In the genomic region with DNA sequence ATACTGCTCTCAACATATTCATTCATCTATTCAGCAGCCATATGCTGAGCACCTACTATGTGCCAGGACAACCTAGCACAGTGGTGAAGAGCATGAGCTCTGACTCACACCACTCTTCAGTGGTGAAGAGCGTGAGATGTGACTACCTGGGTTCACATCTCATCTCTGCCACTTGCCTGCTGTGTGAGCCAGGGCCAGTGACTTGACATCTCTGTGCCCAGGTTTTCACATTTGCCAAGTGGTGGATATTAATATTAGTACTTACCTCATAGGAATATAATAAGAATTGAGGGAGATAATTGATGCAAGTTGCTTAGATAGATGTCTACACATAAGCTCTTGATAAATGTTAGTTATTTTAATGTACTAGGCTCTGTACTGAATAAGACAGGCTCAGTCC, we compare ENCODE assay signal across 31 cellular contexts.
DNase-seq lines count a peak whose midpoint lies in the region; ATAC-seq, FAIRE-seq and TF ChIP-seq lines count a peak whose summit lies in the region.
"Had no signal": no experiment of that assay in that cellular context is flagged by ENCODE, and none has a peak within 500 bp of the region (broad histone marks: within the 10 kb centered on the region; RNA-seq: fewer than 3 reads in every experiment).

No MANE protein-coding gene starts in this region.

- H3K79me2 ChIP-seq in HepG2 (ENCODE audit: insufficient read depth, low read length) (no peaks in the 10 kb centered on the region), K562 (ENCODE audit: control insufficient read depth, insufficient read depth, low read length) (no peaks in the 10 kb centered on the region)

- DNase-seq in HepG2 (ENCODE audit: low spot score): no peak
- no peak for DNase-seq in right lobe of liver
- no peak for DNase-seq in K562 (ENCODE audit: extremely low read depth in 1 of 4, low spot score in 3 of 4)
- no peak for DNase-seq in NCI-H1930 (lab: John Stamatoyannopoulos, UW)
- DNase-seq: 8988T; ACHN; AML-193; BE2C; C1 segment of cervical spinal cord; Caco-2; Calu3; CD4-positive, alpha-beta memory T cell; CD4-positive, alpha-beta T cell; CD4-positive, CD25-positive, alpha-beta regulatory T cell; CD8-positive, alpha-beta memory T cell; CD8-positive, alpha-beta T cell; COR-L47; DMS 273 treated with DMSO at 0.1 percent for 48 hours; DMS153; DMS53; DMS79; DMS79 treated with DMSO at 0.1 percent for 48 hours; DND-41; EL had no signal

- no peaks in the 10 kb centered on the region for H3K9me1 ChIP-seq in K562 (ENCODE audit: control insufficient read depth, insufficient read depth, low read length)

- no peak overlapping the region for H3K4me3 ChIP-seq in HepG2 (replicated peaks in 1 of 3; ENCODE audit: insufficient read depth in 1 of 3, low read depth in 2 of 3, low read length in 3 of 3)
- no peak overlapping the region for H3K4me3 ChIP-seq in right lobe of liver
- H3K4me3 ChIP-seq in K562: no peak overlapping the region
- H3K4me3 ChIP-seq: A549; BLaER1; BLaER1 treated with 17β-estradiol and CSF1 and Interleukin-3, amounts not matched to agents 10 nM and 100 nM had no signal

- H4K20me1 ChIP-seq in HepG2 (ENCODE audit: insufficient read depth, low read length) (no peaks in the 10 kb centered on the region), K562 (replicated peaks; ENCODE audit: control insufficient read depth, insufficient read depth, low read length) (no peaks in the 10 kb centered on the region)
- H4K20me1 ChIP-seq: BLaER1; BLaER1 treated with 17β-estradiol and CSF1 and Interleukin-3, amounts not matched to agents 10 nM and 100 nM had no signal

- CTCF ChIA-PET in HepG2 (lab: Yijun Ruan, JAX; ENCODE audit: low intra/inter-chr PET ratio, low total read pairs): no interaction called here
- CTCF ChIA-PET in K562 (lab: Yijun Ruan, JAX; ENCODE audit: low intra/inter-chr PET ratio): no interaction called here

- H3K36me3 ChIP-seq in HepG2 (replicated peaks in 1 of 2; ENCODE audit: control insufficient read depth in 1 of 2, insufficient read depth in 2 of 2, low read length in 2 of 2): no peaks in the 10 kb centered on the region
- no peaks in the 10 kb centered on the region for H3K36me3 ChIP-seq in right lobe of liver
- H3K36me3 ChIP-seq in K562 (ENCODE audit: control insufficient read depth, insufficient read depth, low read length): no peaks in the 10 kb centered on the region
- H3K36me3 ChIP-seq: BE2C, BLaER1 had no signal

- H3K9me3 ChIP-seq in HepG2 (ENCODE audit: low read length): peaks cover 26% of the 10 kb centered on the region
- H3K9me3 ChIP-seq in right lobe of liver: no peaks in the 10 kb centered on the region
- H3K9me3 ChIP-seq in K562 (replicated peaks; ENCODE audit: control insufficient read depth, insufficient read depth, low read depth, low read length): no peaks in the 10 kb centered on the region; the same call in 1 of the 2 replicates
- H3K9me3 ChIP-seq: A549, BE2C, Caco-2 had no signal

- H3K9ac ChIP-seq in HepG2 (ENCODE audit: insufficient read depth, low read depth, low read length): no peak overlapping the region
- no peak overlapping the region for H3K9ac ChIP-seq in K562 (ENCODE audit: insufficient read depth in 1 of 2, low read depth in 2 of 2, low read length in 2 of 2)
- H3K9ac ChIP-seq: BLaER1; BLaER1 treated with 17β-estradiol and CSF1 and Interleukin-3, amounts not matched to agents 10 nM and 100 nM had no signal

- no peak for ATAC-seq in HepG2
- no peak for ATAC-seq in right lobe of liver
- no peak for ATAC-seq in K562
- ATAC-seq: A549; CD8-positive, alpha-beta T cell had no signal

- no peak overlapping the region for H3K27ac ChIP-seq in HepG2 (ENCODE audit: extremely low read length, insufficient read depth, low read length)
- H3K27ac ChIP-seq in right lobe of liver: no peak overlapping the region
- no peak overlapping the region for H3K27ac ChIP-seq in K562 (ENCODE audit: extremely low read depth, low read depth, low read length)
- H3K27ac ChIP-seq: 22Rv1; A549; BLaER1; BLaER1 treated with 17β-estradiol and CSF1 and Interleukin-3, amounts not matched to agents 10 nM and 100 nM; C4-2B had no signal

- intact Hi-C loops in HepG2 (cut with micrococcal nuclease; ENCODE audit: unreplicated experiment): no loop called here
- intact Hi-C loops in right lobe of liver (cut with DNase I): no loop called here
- intact Hi-C loops in K562 (cut with micrococcal nuclease): no loop called here

- TF ChIP-seq EP300 in HepG2 (IDR thresholded peaks at IDR 0.05; ENCODE audit: low read depth in 2 of 2, low read length in 2 of 2) (no peak), HepG2 (CRISPR knock-in tag; IDR thresholded peaks at IDR 0.05; ENCODE audit: borderline replicate concordance) (no peak), K562 (IDR thresholded peaks at IDR 0.05; ENCODE audit: low read length) (no peak)

- H3K27me3 ChIP-seq in HepG2 (ENCODE audit: control insufficient read depth in 1 of 2, insufficient read depth in 2 of 2, low read length in 2 of 2) (no peaks in the 10 kb centered on the region), right lobe of liver (no peaks in the 10 kb centered on the region), K562 (ENCODE audit: control insufficient read depth in 2 of 2, insufficient read depth in 2 of 2, low read length in 2 of 2) (no peaks in the 10 kb centered on the region)
- H3K27me3 ChIP-seq: BE2C; BLaER1; BLaER1 treated with 17β-estradiol and CSF1 and Interleukin-3, amounts not matched to agents 10 nM and 100 nM had no signal

- no peak for TF ChIP-seq CTCF in HepG2 (CRISPR knock-in tag; IDR thresholded peaks at IDR 0.05)
- TF ChIP-seq CTCF in right lobe of liver (IDR thresholded peaks at IDR 0.05): no peak
- no peak for TF ChIP-seq CTCF in K562 (IDR thresholded peaks at IDR 0.05 in 2 of 3, conservative IDR thresholded peaks at IDR 0.05 in 1 of 3; ENCODE audit: insufficient read depth in 2 of 3, low read depth in 1 of 3, low read length in 3 of 3)

- FAIRE-seq in HepG2 (lab: Jason Lieb, UNC): no peak
- no peak for FAIRE-seq in K562 (lab: Jason Lieb, UNC)
- FAIRE-seq: A204.1, A549, D721Med had no signal

- no TSS peak for BruUV-seq in HepG2 (replicated peaks; lab: Mats Ljungman, UMichigan)
- BruUV-seq in K562 (replicated peaks; lab: Mats Ljungman, UMichigan): no TSS peak

- in situ Hi-C loops in HepG2 (cut with HindIII; ENCODE audit: extremely low pct_ligation_motif_present, low pct_unique_long_range_greater_than_20kb) (no loop called here), K562 (cut with MboI) (no loop called here)

- TF ChIP-seq POLR2A in HepG2 (IDR thresholded peaks at IDR 0.05; ENCODE audit: insufficient read depth in 1 of 2, low read depth in 2 of 2, low read length in 2 of 2) (no peak), right lobe of liver (IDR thresholded peaks at IDR 0.05) (no peak), K562 (conservative IDR thresholded peaks at IDR 0.05) (no peak)

- POLR2A ChIA-PET in HepG2 (lab: Yijun Ruan, JAX): no interaction called here
- POLR2A ChIA-PET in K562 (lab: Yijun Ruan, JAX): interaction anchor here (0.5 kb wide), 1 partner anchor 14 kb away, joined by 3 read pairs; no protein-coding TSS in a partner anchor

- 0% methylated on average over 1 of the region's 1 CpG for WGBS in HepG2 (ENCODE audit: low lambda C conversion rate)
- no CpG with 5 or more reads among the region's 1 CpG for WGBS in right lobe of liver (ENCODE audit: insufficient coverage, low coverage, low lambda C conversion rate, missing lambda C conversion rate)
- WGBS in K562 (ENCODE audit: insufficient coverage, low coverage, missing lambda C conversion rate): 0% methylated on average over 1 of the region's 1 CpG

- H3K4me2 ChIP-seq in HepG2 (ENCODE audit: low read depth, low read length): no peak overlapping the region
- no peak overlapping the region for H3K4me2 ChIP-seq in K562 (ENCODE audit: insufficient read depth, low read length)
- H3K4me2 ChIP-seq: A549; BLaER1; BLaER1 treated with 17β-estradiol and CSF1 and Interleukin-3, amounts not matched to agents 10 nM and 100 nM had no signal

- H3K4me1 ChIP-seq in HepG2 (ENCODE audit: insufficient read depth, low read length) (no peaks in the 10 kb centered on the region), right lobe of liver (no peaks in the 10 kb centered on the region), K562 (replicated peaks in 1 of 2; ENCODE audit: control insufficient read depth in 2 of 2, insufficient read depth in 2 of 2, low read length in 2 of 2) (no peaks in the 10 kb centered on the region)
- H3K4me1 ChIP-seq: A549, BE2C, Caco-2 had no signal

- H2AFZ ChIP-seq in HepG2 (ENCODE audit: low read length): no peak overlapping the region
- H2AFZ ChIP-seq in K562 (ENCODE audit: low read depth, low read length): no peak overlapping the region

- TF ChIP-seq RAD21 in HepG2 (CRISPR knock-in tag; IDR thresholded peaks at IDR 0.05) (no peak), K562 (CRISPR knock-in tag; conservative IDR thresholded peaks at IDR 0.05 in 1 of 2, IDR thresholded peaks at IDR 0.05 in 1 of 2) (no peak)

TF ChIP-seq in HepG2, 621 proteins besides CTCF, POLR2A, EP300 and RAD21:
- no peak for TF ChIP-seq HDAC6 (IDR thresholded peaks at IDR 0.05; ENCODE audit: low read depth, low read length)
- TF ChIP-seq PCBP1 (IDR thresholded peaks at IDR 0.05; ENCODE audit: borderline replicate concordance, low read depth, low read length): no peak
- TF ChIP-seq ZNF768 (CRISPR knock-in tag; IDR thresholded peaks at IDR 0.05): peak; percentile 61; the same call in 1 of the 2 replicates
TF ChIP-seq in HepG2: peak in this region for 1.

TF ChIP-seq in K562, 482 proteins besides CTCF, POLR2A, EP300 and RAD21:
- 0 out of 2 replicates have a peak, but pooled peaks have one; percentile 60 for TF ChIP-seq ZKSCAN1 (IDR thresholded peaks at IDR 0.05; ENCODE audit: low read depth, low read length)
- TF ChIP-seq RBM25 (IDR thresholded peaks at IDR 0.05; ENCODE audit: low read depth, low read length, severe bottlenecking): peak; percentile 39
- peak; percentile 50 for TF ChIP-seq ZFP36 (IDR thresholded peaks at IDR 0.05; ENCODE audit: low read depth, low read length, partially characterized antibody)
- TF ChIP-seq RFX1 (IDR thresholded peaks at IDR 0.05): no peak
